15 cellular contexts compared by ENCODE assay signal in the genomic region with DNA sequence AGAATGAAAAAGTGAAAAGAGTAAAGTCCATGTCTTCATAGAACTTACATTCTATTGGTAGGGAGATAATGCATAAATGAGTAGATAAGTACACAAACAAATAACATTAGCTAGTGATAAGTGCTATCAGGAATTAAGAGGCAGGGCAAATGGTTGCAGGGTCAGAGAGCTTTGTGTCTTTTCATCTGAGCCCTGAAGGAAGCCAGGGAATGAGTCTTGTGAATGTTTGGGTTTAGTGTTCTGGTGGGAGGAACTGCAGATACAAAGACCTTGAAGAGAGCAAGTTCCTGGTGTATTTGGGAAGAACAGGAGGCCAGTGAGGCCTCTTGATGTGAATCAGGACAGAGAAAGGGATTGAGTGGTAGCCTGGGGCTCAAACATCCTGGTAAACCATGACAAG.
DNase-seq lines count a peak whose midpoint lies in the region; ATAC-seq and TF ChIP-seq lines count a peak whose summit lies in the region.
"Had no signal": no experiment of that assay in that cellular context is flagged by ENCODE, and none has a peak within 500 bp of the region (broad histone marks: within the 10 kb centered on the region; RNA-seq: fewer than 3 reads in every experiment).

No MANE protein-coding gene starts in this region.

- POLR2A ChIA-PET in naive thymus-derived CD4-positive, alpha-beta T cell (lab: Charles Lee): no interaction called here

- H3K9me3 ChIP-seq in esophagus (ENCODE audit: control insufficient read depth in 2 of 2, insufficient read depth in 1 of 2, low read depth in 1 of 2, low read length in 1 of 2) (no peaks in the 10 kb centered on the region), mesodermal cell (ENCODE audit: control insufficient read depth, low read length) (no peaks in the 10 kb centered on the region), osteoblast (ENCODE audit: low read depth, low read length) (no peaks in the 10 kb centered on the region)
- H3K9me3 ChIP-seq in naive thymus-derived CD4-positive, alpha-beta T cell (ENCODE audit: control insufficient read depth in 2 of 3, low read length in 3 of 3): no peaks in the 10 kb centered on the region
- H3K9me3 ChIP-seq: BLaER1 treated with 17β-estradiol and CSF1 and Interleukin-3, amounts not matched to agents 10 nM and 100 nM had no signal

- H3K79me2 ChIP-seq in osteoblast (ENCODE audit: insufficient read depth, low read length): no peaks in the 10 kb centered on the region

- peaks cover 0 to 10% (median 4%) of the 10 kb centered on the region in 11 donors for H3K9me3 Mint-ChIP-seq in naive thymus-derived CD4-positive, alpha-beta T cell
- no peaks in the 10 kb centered on the region for H3K9me3 Mint-ChIP-seq in stimulated activated naive CD8-positive, alpha-beta T cell treated with anti-CD3 and anti-CD28 coated beads, Interleukin-15, amount 100 ng/mL, for 72 hours
- H3K9me3 Mint-ChIP-seq: H9 had no signal

- no peaks in the 10 kb centered on the region for H3K4me1 ChIP-seq in esophagus (ENCODE audit: control insufficient read depth in 2 of 2, insufficient read depth in 2 of 2, low read length in 1 of 2)
- no peaks in the 10 kb centered on the region for H3K4me1 ChIP-seq in mesodermal cell (ENCODE audit: control insufficient read depth, insufficient read depth, low read length, poor library complexity, severe bottlenecking)
- no peaks in the 10 kb centered on the region for H3K4me1 ChIP-seq in osteoblast (ENCODE audit: insufficient read depth, low read length)
- H3K4me1 ChIP-seq in naive thymus-derived CD4-positive, alpha-beta T cell (ENCODE audit: control insufficient read depth in 2 of 2, insufficient read depth in 2 of 2, low read length in 2 of 2): no peaks in the 10 kb centered on the region
- H3K4me1 ChIP-seq: BLaER1 treated with 17β-estradiol and CSF1 and Interleukin-3, amounts not matched to agents 10 nM and 100 nM had no signal

- H3K36me3 Mint-ChIP-seq in naive thymus-derived CD4-positive, alpha-beta T cell: no peaks in the 10 kb centered on the region
- H3K36me3 Mint-ChIP-seq: CD4-positive, CD25-positive, alpha-beta regulatory T cell had no signal

- no peak overlapping the region for H3K4me3 Mint-ChIP-seq in naive thymus-derived CD4-positive, alpha-beta T cell
- H3K4me3 Mint-ChIP-seq in stimulated activated naive CD8-positive, alpha-beta T cell treated with anti-CD3 and anti-CD28 coated beads, Interleukin-15, amount 100 ng/mL, for 72 hours: no peak overlapping the region
- H3K4me3 Mint-ChIP-seq: CD4-positive, CD25-positive, alpha-beta regulatory T cell; H9 had no signal

- H3K27me3 ChIP-seq in esophagus (ENCODE audit: control insufficient read depth in 1 of 2, insufficient read depth in 2 of 2, low read length in 2 of 2) (no peaks in the 10 kb centered on the region), osteoblast (ENCODE audit: insufficient read depth, low read length) (no peaks in the 10 kb centered on the region)
- no peaks in the 10 kb centered on the region for H3K27me3 ChIP-seq in naive thymus-derived CD4-positive, alpha-beta T cell (ENCODE audit: control insufficient read depth in 2 of 2, insufficient read depth in 2 of 2, low read length in 2 of 2)
- H3K27me3 ChIP-seq: BLaER1 treated with 17β-estradiol and CSF1 and Interleukin-3, amounts not matched to agents 10 nM and 100 nM had no signal

- H3K27ac Mint-ChIP-seq in naive thymus-derived CD4-positive, alpha-beta T cell: no peak overlapping the region
- H3K27ac Mint-ChIP-seq in stimulated activated naive CD8-positive, alpha-beta T cell treated with anti-CD3 and anti-CD28 coated beads, Interleukin-15, amount 100 ng/mL, for 72 hours: no peak overlapping the region
- H3K27ac Mint-ChIP-seq: CD4-positive, CD25-positive, alpha-beta regulatory T cell; H9 had no signal

- H3K27me3 Mint-ChIP-seq in naive thymus-derived CD4-positive, alpha-beta T cell: peaks cover 0 to 7% (median 0%) of the 10 kb centered on the region in 5 donors
- peaks cover 14% of the 10 kb centered on the region for H3K27me3 Mint-ChIP-seq in stimulated activated naive CD8-positive, alpha-beta T cell treated with anti-CD3 and anti-CD28 coated beads, Interleukin-15, amount 100 ng/mL, for 72 hours
- H3K27me3 Mint-ChIP-seq: CD4-positive, CD25-positive, alpha-beta regulatory T cell had no signal

- peak; percentile 57 for DNase-seq in ELF-1 (ENCODE audit: low read depth, low spot score)
- no peak for DNase-seq in NCI-H69 (lab: John Stamatoyannopoulos, UW)
- DNase-seq in osteoblast (ENCODE audit: insufficient read length, low spot score, missing footprints): no peak
- DNase-seq in naive thymus-derived CD4-positive, alpha-beta T cell: no peak
- DNase-seq in stimulated activated naive CD8-positive, alpha-beta T cell treated with anti-CD3 and anti-CD28 coated beads, Interleukin-15, amount 100 ng/mL, for 72 hours: no peak
- DNase-seq: ACHN; Calu3; CD4-positive, CD25-positive, alpha-beta regulatory T cell; DMS 273 treated with DMSO at 0.1 percent for 48 hours; H9; IMR-90; KBM-7 had no signal

- intact Hi-C loops in naive thymus-derived CD4-positive, alpha-beta T cell (cut with micrococcal nuclease): no loop called here

- H3K27ac ChIP-seq in esophagus (ENCODE audit: low read depth in 2 of 2, low read length in 1 of 2) (peak overlapping the region; percentile 33 to 56), mesodermal cell (ENCODE audit: low read depth, low read length, severe bottlenecking) (peak overlapping the region; percentile 60), osteoblast (ENCODE audit: low read depth, low read length) (no peak overlapping the region)
- no peak overlapping the region for H3K27ac ChIP-seq in naive thymus-derived CD4-positive, alpha-beta T cell (ENCODE audit: low read depth, low read length)
- H3K27ac ChIP-seq: BLaER1 treated with 17β-estradiol and CSF1 and Interleukin-3, amounts not matched to agents 10 nM and 100 nM had no signal

- H3K36me3 ChIP-seq in esophagus (ENCODE audit: control insufficient read depth in 2 of 2, insufficient read depth in 2 of 2, low read length in 1 of 2) (no peaks in the 10 kb centered on the region), mesodermal cell (ENCODE audit: control insufficient read depth, insufficient read depth, low read length) (no peaks in the 10 kb centered on the region), osteoblast (ENCODE audit: insufficient read depth, low read length) (no peaks in the 10 kb centered on the region)
- H3K36me3 ChIP-seq in naive thymus-derived CD4-positive, alpha-beta T cell (ENCODE audit: control insufficient read depth in 2 of 3, insufficient read depth in 3 of 3, low read length in 3 of 3): no peaks in the 10 kb centered on the region
- H3K36me3 ChIP-seq: BLaER1 treated with 17β-estradiol and CSF1 and Interleukin-3, amounts not matched to agents 10 nM and 100 nM had no signal

- no peaks in the 10 kb centered on the region for H3K4me1 Mint-ChIP-seq in naive thymus-derived CD4-positive, alpha-beta T cell
- H3K4me1 Mint-ChIP-seq in stimulated activated naive CD8-positive, alpha-beta T cell treated with anti-CD3 and anti-CD28 coated beads, Interleukin-15, amount 100 ng/mL, for 72 hours: no peaks in the 10 kb centered on the region
- H3K4me1 Mint-ChIP-seq: CD4-positive, CD25-positive, alpha-beta regulatory T cell had no signal

- CTCF ChIA-PET in naive thymus-derived CD4-positive, alpha-beta T cell (lab: Charles Lee): no interaction called here

- no peak overlapping the region for H2AFZ ChIP-seq in osteoblast (ENCODE audit: low read length)

- TF ChIP-seq CTCF in osteoblast (IDR thresholded peaks at IDR 0.05; ENCODE audit: extremely low read depth, low read depth, low read length): no peak

- no peaks in the 10 kb centered on the region for H4K20me1 ChIP-seq in osteoblast (ENCODE audit: insufficient read depth, low read length)
- H4K20me1 ChIP-seq: BLaER1 treated with 17β-estradiol and CSF1 and Interleukin-3, amounts not matched to agents 10 nM and 100 nM had no signal

- no peak for ATAC-seq in naive thymus-derived CD4-positive, alpha-beta T cell
- ATAC-seq in stimulated activated naive CD8-positive, alpha-beta T cell treated with anti-CD3 and anti-CD28 coated beads, Interleukin-15, amount 100 ng/mL, for 72 hours: no peak

- H3K4me2 ChIP-seq in osteoblast (ENCODE audit: insufficient read depth, low read length): no peak overlapping the region
- H3K4me2 ChIP-seq: BLaER1 treated with 17β-estradiol and CSF1 and Interleukin-3, amounts not matched to agents 10 nM and 100 nM had no signal

- H3K4me3 ChIP-seq in esophagus (ENCODE audit: low read depth in 1 of 2, low read length in 2 of 2) (no peak overlapping the region), mesodermal cell (ENCODE audit: extremely low read depth, insufficient read depth, low read length, poor library complexity, severe bottlenecking) (no peak overlapping the region), osteoblast (ENCODE audit: insufficient read depth, low read length) (no peak overlapping the region)
- H3K4me3 ChIP-seq in naive thymus-derived CD4-positive, alpha-beta T cell (ENCODE audit: low read length): no peak overlapping the region
- H3K4me3 ChIP-seq: BLaER1 treated with 17β-estradiol and CSF1 and Interleukin-3, amounts not matched to agents 10 nM and 100 nM had no signal

Comparison
In these comparisons a context has a peak if more than half of its experiments do, and no peak if none do; other contexts are left out.
1. H3K27ac ChIP-seq: peak in esophagus (2 of 2) and mesodermal cell (single experiment); none in osteoblast (single experiment) and naive thymus-derived CD4-positive, alpha-beta T cell (single experiment).